10 cellular contexts compared by ENCODE assay signal in the genomic region with DNA sequence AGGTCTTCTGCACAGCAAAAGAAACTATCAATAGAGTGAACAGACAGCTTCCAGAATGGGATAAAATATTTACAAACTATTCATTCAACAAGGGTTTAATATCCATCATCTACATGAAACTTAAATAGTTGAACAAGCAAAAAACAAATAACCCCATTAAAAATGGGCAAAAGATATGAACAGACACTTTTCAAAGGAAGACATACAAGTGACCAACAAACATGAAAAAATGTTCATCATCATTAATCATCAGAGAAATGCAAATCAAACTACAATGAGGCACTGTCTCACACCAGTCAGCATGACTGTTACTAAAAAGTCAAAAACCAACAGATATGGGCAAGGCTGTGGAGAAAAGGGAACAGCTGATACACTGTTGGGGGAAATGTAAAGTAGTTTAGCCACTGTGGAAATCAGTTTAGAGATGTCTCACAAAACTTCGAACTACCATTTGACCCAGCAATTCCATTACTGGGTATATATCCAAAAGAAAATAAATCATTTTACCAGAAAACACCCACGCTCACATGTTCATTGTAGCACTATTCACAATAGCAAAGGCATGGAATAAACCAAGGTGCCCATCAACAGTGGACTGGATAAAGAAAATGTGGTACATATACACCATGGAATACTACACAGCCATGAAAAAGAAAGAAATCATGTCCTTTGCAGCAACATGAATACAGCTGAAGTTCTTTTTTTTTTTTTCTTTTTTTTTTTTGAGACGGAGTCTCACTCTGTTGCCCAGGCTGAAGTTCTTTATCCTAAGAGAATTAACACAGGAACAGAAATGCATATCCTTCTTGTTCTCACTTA.
"Had no signal": no experiment of that assay in that cellular context is flagged by ENCODE, and none has a peak within 500 bp of the region (broad histone marks: within the 10 kb centered on the region; RNA-seq: fewer than 3 reads in every experiment).

No MANE protein-coding gene starts in this region.

- FAIRE-seq: H1, H54, HepG2 had no signal

- H3K27ac Mint-ChIP-seq: GM23338, H9, HFFc6, IgD-negative memory B cell had no signal

- H3K4me3 ChIP-seq: GM23338 had no signal

- H3K4me1 Mint-ChIP-seq: GM23338, H9, IgD-negative memory B cell had no signal

- H3K27ac ChIP-seq: HL-60 had no signal

- H2AFZ ChIP-seq: GM23338 had no signal

- DNase-seq: H9, HCEC 1CT, HFFc6, KG1 had no signal

- ATAC-seq: GM23338, HepG2 had no signal

- H3K4me3 Mint-ChIP-seq: GM23338, H9, HFFc6, IgD-negative memory B cell had no signal

- H3K4me2 ChIP-seq: GM23338 had no signal
